Comparison of ENCODE assay signal across 9 cellular contexts in the genomic region with DNA sequence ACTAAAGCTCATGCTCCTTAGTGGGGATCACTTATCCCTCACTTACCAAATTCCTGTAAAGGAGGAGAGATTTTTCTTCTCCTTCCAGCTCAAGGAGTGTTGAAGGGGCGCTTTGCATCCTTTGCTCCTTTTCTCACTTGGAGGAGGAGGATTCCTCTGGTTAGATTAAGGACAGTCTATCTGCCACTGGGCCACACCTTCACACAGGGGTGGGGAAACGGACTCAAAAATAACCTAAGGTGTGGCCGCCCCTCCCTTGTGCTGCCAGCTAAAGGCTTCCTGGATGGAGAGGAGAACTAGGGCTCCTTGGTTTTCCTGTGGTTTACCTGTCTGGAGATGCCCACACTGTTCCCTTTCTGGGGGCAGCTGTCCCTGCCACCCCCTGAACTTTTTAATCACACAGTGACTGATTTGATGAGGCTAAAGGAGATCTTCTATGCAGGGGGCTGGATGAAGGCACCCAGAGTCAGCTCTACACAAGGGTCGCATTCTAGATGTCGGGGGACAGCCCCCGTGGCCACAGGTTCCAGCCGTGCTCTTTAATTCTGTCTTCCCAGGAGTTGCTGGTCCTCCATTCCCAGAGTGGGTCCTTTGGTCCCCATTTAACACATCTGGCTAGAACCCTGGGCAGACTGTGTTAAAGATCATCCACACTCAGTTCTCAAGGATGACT. TPM values are rescaled to one million over a fixed set of nuclear protein-coding genes. Genes with fewer than 3 reads are reported as not detected.
DNase-seq lines count a peak whose midpoint lies in the region; ATAC-seq, FAIRE-seq and TF ChIP-seq lines count a peak whose summit lies in the region.
"Had no signal": no experiment of that assay in that cellular context is flagged by ENCODE, and none has a peak within 500 bp of the region (broad histone marks: within the 10 kb centered on the region; RNA-seq: fewer than 3 reads in every experiment).

No MANE protein-coding gene starts in this region.

- TF ChIP-seq POLR2A in sigmoid colon (IDR thresholded peaks at IDR 0.05) = no peak

- WGBS in sigmoid colon, 2 donors = 55 to 56% methylated on average over 7 of the region's 7 CpGs

- intact Hi-C loops in sigmoid colon (cut with DNase I) = no loop called here

- no peak for FAIRE-seq in HTR-8/SVneo (lab: Jason Lieb, UNC)

- TF ChIP-seq CTCF in sigmoid colon (IDR thresholded peaks at IDR 0.05) = no peak

- peak overlapping the region; percentile 26 for H3K4me3 ChIP-seq in effector memory CD4-positive, alpha-beta T cell (ENCODE audit: insufficient read depth, low read depth, low read length, poor library complexity, severe bottlenecking)
- no peak overlapping the region for H3K4me3 ChIP-seq in sigmoid colon

- ATAC-seq in GM18498 (IDR thresholded peaks at IDR 0.05; ENCODE audit: unreplicated experiment) = peak; percentile 5
- peak; percentile 6 for ATAC-seq in HG03280 (IDR thresholded peaks at IDR 0.05; ENCODE audit: unreplicated experiment)
- no peak for ATAC-seq in HG02763 (IDR thresholded peaks at IDR 0.05; ENCODE audit: unreplicated experiment)

- no peak for DNase-seq in effector memory CD4-positive, alpha-beta T cell
- no peak for DNase-seq in sigmoid colon
- DNase-seq in HTR-8/SVneo (ENCODE audit: insufficient read length, low spot score) = no peak
- no peak for DNase-seq in iPS-NIHi11 (ENCODE audit: low spot score)
- no peak for DNase-seq in activated effector memory CD4-positive, alpha-beta T cell treated with anti-CD3 and anti-CD28 coated beads, Interleukin-2, amount 50 U/mL, for 16 hours
- DNase-seq: NCI-H524 had no signal

- no peaks in the 10 kb centered on the region for H3K9me3 ChIP-seq in effector memory CD4-positive, alpha-beta T cell (ENCODE audit: control insufficient read depth, low read length)
- no peaks in the 10 kb centered on the region for H3K9me3 ChIP-seq in sigmoid colon

- peaks cover 54% of the 10 kb centered on the region for H3K4me1 ChIP-seq in effector memory CD4-positive, alpha-beta T cell (ENCODE audit: control insufficient read depth, insufficient read depth, low read length, poor library complexity, severe bottlenecking)
- H3K4me1 ChIP-seq in sigmoid colon = peaks cover 0 to 48% (median 46%) of the 10 kb centered on the region in 4 donors

- no peaks in the 10 kb centered on the region for H3K27me3 ChIP-seq in effector memory CD4-positive, alpha-beta T cell (replicated peaks; ENCODE audit: control insufficient read depth, insufficient read depth, low read length, poor library complexity, severe bottlenecking)
- no peaks in the 10 kb centered on the region for H3K27me3 ChIP-seq in sigmoid colon

- peaks cover under 1% of the 10 kb centered on the region for H3K36me3 ChIP-seq in effector memory CD4-positive, alpha-beta T cell (ENCODE audit: control insufficient read depth, insufficient read depth, low read length)
- H3K36me3 ChIP-seq in sigmoid colon = no peaks in the 10 kb centered on the region

- peak overlapping the region; percentile 68 for H3K27ac ChIP-seq in effector memory CD4-positive, alpha-beta T cell (ENCODE audit: insufficient read depth, low read length, poor library complexity, severe bottlenecking)
- peak overlapping the region; percentile 73 to 79 (median 74) for H3K27ac ChIP-seq in sigmoid colon

- TF ChIP-seq EP300 in sigmoid colon (IDR thresholded peaks at IDR 0.05) = no peak

RNA-seq across cellular contexts. Expression of a gene that starts 14.4 kb away (rescaled TPM):
- 10 to 100 TPM; 30.2 to 43.2 (median 42.8) TPM for total RNA-seq in sigmoid colon
- 100 to 1,000 TPM; 220 to 409 (median 261) TPM for polyA plus RNA-seq in sigmoid colon
